ENCODE assay signal across 8 cellular contexts in the genomic region with DNA sequence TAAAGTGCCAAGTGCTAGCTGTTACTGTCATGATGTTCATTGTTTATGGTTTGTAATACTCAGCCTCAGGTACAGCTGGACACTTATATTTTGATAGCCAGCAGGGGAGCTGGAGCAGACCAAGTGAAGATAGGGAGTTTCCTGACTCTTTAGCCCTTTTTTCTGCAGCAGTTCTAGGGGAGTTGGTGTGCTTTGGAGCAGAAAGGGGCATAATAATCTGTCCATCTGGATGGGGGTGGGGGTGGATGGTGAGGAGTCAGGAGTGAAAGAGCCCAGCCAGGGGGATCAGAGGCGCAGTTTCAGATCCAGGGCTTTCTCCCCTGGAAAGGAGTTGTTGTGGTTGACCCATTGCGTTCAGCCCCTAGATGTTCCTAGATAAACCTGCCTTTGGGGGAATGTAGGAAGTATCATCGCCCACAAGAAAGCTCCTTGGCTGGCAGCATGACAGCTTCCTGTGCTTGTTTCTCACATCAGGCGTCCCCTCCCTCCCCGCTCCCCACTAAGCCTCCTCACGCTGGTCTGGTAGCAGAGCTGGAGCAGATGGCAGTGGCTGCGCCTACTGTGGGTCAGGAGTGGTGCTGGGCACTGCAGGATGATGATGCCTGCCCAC. TPM values are rescaled to one million over a fixed set of nuclear protein-coding genes. Genes with fewer than 3 reads are reported as not detected.
DNase-seq lines count a peak whose midpoint lies in the region; ATAC-seq and TF ChIP-seq lines count a peak whose summit lies in the region.

No MANE protein-coding gene starts in this region.

- intact Hi-C loops in sigmoid colon (cut with DNase I): no loop called here

- peaks cover 33% of the 10 kb centered on the region for H3K4me1 ChIP-seq in HUES64 (ENCODE audit: insufficient read depth, low read length)
- peaks cover 0 to 64% (median 60%) of the 10 kb centered on the region in 4 donors for H3K4me1 ChIP-seq in sigmoid colon

- 90% methylated on average over 7 of the region's 7 CpGs for WGBS in HUES64
- 44 to 78% methylated on average over 7 of the region's 7 CpGs for WGBS in sigmoid colon, 2 donors

- H3K9me3 ChIP-seq in HUES64 (ENCODE audit: insufficient read depth, low read depth, low read length): no peaks in the 10 kb centered on the region
- no peaks in the 10 kb centered on the region for H3K9me3 ChIP-seq in sigmoid colon

- H3K4me3 ChIP-seq in HUES64 (ENCODE audit: low read length): no peak overlapping the region
- no peak overlapping the region for H3K4me3 ChIP-seq in epithelial cell of proximal tubule (ENCODE audit: low read depth, low read length)
- no peak overlapping the region for H3K4me3 ChIP-seq in sigmoid colon

- 0 out of 2 replicates have a peak overlapping the region, but pooled peaks have one; percentile 10 for H3K27ac ChIP-seq in HUES64 (ENCODE audit: low read depth, low read length)
- H3K27ac ChIP-seq in sigmoid colon: peak overlapping the region; percentile 81 to 95 (median 88)

- H3K27me3 ChIP-seq in HUES64 (ENCODE audit: insufficient read depth, low read length) (no peaks in the 10 kb centered on the region), sigmoid colon (no peaks in the 10 kb centered on the region)

- no peak overlapping the region for H3K9ac ChIP-seq in HUES64 (ENCODE audit: low read depth, low read length)

- peak; percentile 45 to 59 for DNase-seq in activated CD4-positive, alpha-beta T cell treated with anti-CD3 and anti-CD28 coated beads, Interleukin-2, amount 50 U/mL, for 48 hours
- DNase-seq in epithelial cell of proximal tubule (ENCODE audit: low read depth) (no peak), sigmoid colon (peak; percentile 76), GM10266 (ENCODE audit: extremely low spot score) (no peak), NCI-H146 treated with DMSO at 0.1 percent for 48 hours (lab: John Stamatoyannopoulos, UW; ENCODE audit: unreplicated experiment) (no peak)

- TF ChIP-seq EP300 in sigmoid colon (IDR thresholded peaks at IDR 0.05): no peak

- H3K36me3 ChIP-seq in HUES64 (ENCODE audit: insufficient read depth, low read length) (peaks cover 35% of the 10 kb centered on the region), sigmoid colon (peaks cover 0 to 8% (median 6%) of the 10 kb centered on the region in 4 donors)

- no peak for TF ChIP-seq POLR2A in sigmoid colon (IDR thresholded peaks at IDR 0.05)

- TF ChIP-seq CTCF in epithelial cell of proximal tubule (conservative IDR thresholded peaks at IDR 0.05; ENCODE audit: low read depth, low read length): peak; percentile 12
- TF ChIP-seq CTCF in sigmoid colon (IDR thresholded peaks at IDR 0.05): no peak
- no peak for TF ChIP-seq CTCF in GM10266 (IDR thresholded peaks at IDR 0.05; ENCODE audit: control insufficient read depth, insufficient read depth, low read depth, missing control alignments)

- ATAC-seq in GM19467 (IDR thresholded peaks at IDR 0.05; ENCODE audit: unreplicated experiment) (no peak), GM21367 (IDR thresholded peaks at IDR 0.05; ENCODE audit: unreplicated experiment) (no peak)

RNA-seq across cellular contexts. Expression of gene MED15, which starts 41.9 kb away (rescaled TPM):
- 29.5 TPM for polyA plus RNA-seq in HUES64 (2013, experiment 1 of 2)
- polyA plus RNA-seq in HUES64 (2013, experiment 2 of 2): 32.3 TPM
- total RNA-seq in epithelial cell of proximal tubule: 51.9 and 57.7 TPM in 2 replicates
- 10 to 100 TPM; 26.4 to 75.3 (median 34.9) TPM for total RNA-seq in sigmoid colon
- 10 to 100 TPM; 25.8 to 86.8 (median 37.5) TPM for polyA plus RNA-seq in sigmoid colon

RNA-seq across cellular contexts. Expression of gene KLHL22, which starts 53.7 kb away (rescaled TPM):
- polyA plus RNA-seq in HUES64 (2013, experiment 1 of 2): 8.8 TPM
- 11.0 TPM for polyA plus RNA-seq in HUES64 (2013, experiment 2 of 2)
- total RNA-seq in epithelial cell of proximal tubule: 18.0 and 21.9 TPM in 2 replicates
- total RNA-seq in sigmoid colon: 10 to 100 TPM; 26.4 to 39.6 (median 32.7) TPM
- 10 to 100 TPM in 1 of 3 donors, 1 to 10 TPM in 2; 5.4 to 14.0 (median 6.0) TPM for polyA plus RNA-seq in sigmoid colon

Comparison
In these comparisons a context has a peak if more than half of its experiments do, and no peak if none do; other contexts are left out.
1. DNase-seq: peak in activated CD4-positive, alpha-beta T cell treated with anti-CD3 and anti-CD28 coated beads, Interleukin-2, amount 50 U/mL, for 48 hours (2 of 2) and sigmoid colon (single experiment); none in epithelial cell of proximal tubule (single experiment), GM10266 (single experiment) and NCI-H146 treated with DMSO at 0.1 percent for 48 hours (single experiment).